In genomic region chr20:52402514-52402913, GRCh38 we compare ENCODE assay signal across 12 cellular contexts.
"Had no signal": no experiment of that assay in that cellular context is flagged by ENCODE, and none has a peak within 500 bp of the region (broad histone marks: within the 10 kb centered on the region; RNA-seq: fewer than 3 reads in every experiment).

No MANE protein-coding gene starts in this region.

- H3K27me3 Mint-ChIP-seq: activated CD4-positive, alpha-beta T cell treated with anti-CD3 and anti-CD28 coated beads, Interleukin-2, amount 10 ng/mL, durations not matched to agents 24 days and 14 days had no signal

- H3K27ac ChIP-seq: adrenal gland, dorsolateral prefrontal cortex, hepatocyte, pancreas had no signal

- H3K4me3 Mint-ChIP-seq: WTC11 had no signal

- DNase-seq: activated CD8-positive, alpha-beta memory T cell treated with anti-CD3 and anti-CD28 coated beads for 24 hours; adrenal gland; dorsolateral prefrontal cortex; erythroblast; islet precursor cell; pancreas; stimulated activated CD4-positive, alpha-beta T cell treated with anti-CD3 and anti-CD28 coated beads, Interleukin-12 subunit alpha, Interleukin-12 subunit beta, amount 100 ng/mL, for 4 hours; stimulated activated CD4-positive, alpha-beta T cell treated with anti-CD3 and anti-CD28 coated beads, Interleukin-2, amount 100 ng/mL, for 24 hours had no signal

- H3K4me2 ChIP-seq: hepatocyte had no signal

- H3K27me3 ChIP-seq: adrenal gland, hepatocyte, pancreas had no signal

- H3K4me3 ChIP-seq: adrenal gland, dorsolateral prefrontal cortex, hepatocyte, lung, pancreas had no signal

- H3K4me1 ChIP-seq: adrenal gland, pancreas had no signal

- H3K27ac Mint-ChIP-seq: WTC11 had no signal

- H3K9me3 ChIP-seq: adrenal gland, pancreas had no signal

- H3K36me3 Mint-ChIP-seq: WTC11 had no signal

- ATAC-seq: pancreas, WTC11 had no signal

- H2AFZ ChIP-seq: hepatocyte had no signal

- H3K79me2 ChIP-seq: hepatocyte had no signal

- H3K4me1 Mint-ChIP-seq: WTC11 had no signal

- H3K36me3 ChIP-seq: adrenal gland, pancreas had no signal
